ENCODE assay signal across 1 cellular context in the genomic region with DNA sequence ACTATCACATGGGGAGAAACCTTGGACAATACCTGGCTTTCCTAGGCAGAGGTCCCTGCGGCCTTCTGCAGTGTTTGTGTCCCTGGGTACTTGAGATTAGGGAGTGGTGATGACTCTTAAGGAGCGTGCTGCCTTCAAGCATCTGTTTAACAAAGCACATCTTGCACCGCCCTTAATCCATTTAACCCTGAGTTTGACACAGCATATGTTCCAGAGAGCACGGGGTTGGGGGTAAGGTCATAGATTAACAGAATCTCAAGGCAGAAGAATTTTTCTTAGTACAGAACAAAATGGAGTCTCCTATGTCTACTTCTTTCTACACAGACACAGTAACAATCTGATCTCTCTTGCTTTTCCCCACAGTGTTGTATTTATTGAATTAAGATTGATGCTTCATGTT. TPM values are rescaled to one million over a fixed set of nuclear protein-coding genes. Genes with fewer than 3 reads are reported as not detected.
"Had no signal": no experiment of that assay in that cellular context is flagged by ENCODE, and none has a peak within 500 bp of the region (broad histone marks: within the 10 kb centered on the region; RNA-seq: fewer than 3 reads in every experiment).

No MANE protein-coding gene starts in this region.

RNA-seq across cellular contexts. Expression of gene SLC47A1, which starts 28.1 kb away (rescaled TPM):
- total RNA-seq: SJCRH30 had no signal
